ENCODE assay signal across 20 cellular contexts in the genomic region with DNA sequence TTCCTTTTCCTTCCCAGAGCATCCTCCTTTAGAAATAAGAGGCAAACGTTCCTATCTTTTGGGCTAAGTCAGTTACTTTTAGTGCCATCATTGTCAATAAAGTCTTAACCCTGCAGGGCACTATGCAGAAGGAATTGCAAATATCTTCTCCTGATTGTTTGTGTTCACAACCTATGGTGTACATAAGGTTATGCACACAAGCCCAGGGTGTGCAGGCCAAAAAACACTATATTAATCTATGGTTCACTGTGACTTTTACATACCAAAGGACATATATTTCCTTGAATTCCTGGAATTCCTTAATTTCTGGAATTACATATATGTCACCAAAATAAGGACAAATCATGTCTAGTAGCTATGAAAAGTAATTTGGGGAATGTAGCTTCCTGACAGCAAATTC.
"Had no signal": no experiment of that assay in that cellular context is flagged by ENCODE, and none has a peak within 500 bp of the region (broad histone marks: within the 10 kb centered on the region; RNA-seq: fewer than 3 reads in every experiment).

No MANE protein-coding gene starts in this region.

- DNase-seq: colonic mucosa; cortex of kidney; effector CD8-positive, alpha-beta T cell; effector memory CD8-positive, alpha-beta T cell; endodermal cell; esophagus squamous epithelium; foreskin melanocyte; gastrocnemius medialis; glutamatergic neuron; head of caudate nucleus; heart right ventricle; hippocampal formation; left cardiac atrium; left lung; left ventricle myocardium superior; lower lobe of right lung; mesenchymal stem cell; mucosa of descending colon had no signal

- ATAC-seq: effector memory CD8-positive, alpha-beta T cell; gastrocnemius medialis; heart right ventricle; left lung; left ventricle myocardium superior; lower lobe of right lung; mucosa of descending colon had no signal

- H3K4me3 Mint-ChIP-seq: dendritic cell treated with granulocyte-macrophage colony-stimulating factor and Interleukin-4, amounts not matched to agents 40 ng/mL and 50 ng/mL, for 4 days; effector memory CD8-positive, alpha-beta T cell; endodermal cell; mesothelial cell of epicardium had no signal

- H3K4me1 Mint-ChIP-seq: endodermal cell, mesothelial cell of epicardium had no signal

- H3K36me3 Mint-ChIP-seq: mesothelial cell of epicardium had no signal

- H3K9me3 Mint-ChIP-seq: dendritic cell treated with granulocyte-macrophage colony-stimulating factor and Interleukin-4, amounts not matched to agents 40 ng/mL and 50 ng/mL, for 4 days; endodermal cell; mesothelial cell of epicardium had no signal

- H3K27ac Mint-ChIP-seq: dendritic cell treated with granulocyte-macrophage colony-stimulating factor and Interleukin-4, amounts not matched to agents 40 ng/mL and 50 ng/mL, for 4 days; effector memory CD8-positive, alpha-beta T cell; endodermal cell; mesothelial cell of epicardium had no signal

- H3K27ac ChIP-seq: colonic mucosa, esophagus squamous epithelium, gastrocnemius medialis, heart right ventricle, left lung, lower lobe of right lung had no signal

- H3K27me3 Mint-ChIP-seq: dendritic cell treated with granulocyte-macrophage colony-stimulating factor and Interleukin-4, amounts not matched to agents 40 ng/mL and 50 ng/mL, for 4 days; effector memory CD8-positive, alpha-beta T cell had no signal
